ENCODE assay signal across 25 cellular contexts in the genomic region with DNA sequence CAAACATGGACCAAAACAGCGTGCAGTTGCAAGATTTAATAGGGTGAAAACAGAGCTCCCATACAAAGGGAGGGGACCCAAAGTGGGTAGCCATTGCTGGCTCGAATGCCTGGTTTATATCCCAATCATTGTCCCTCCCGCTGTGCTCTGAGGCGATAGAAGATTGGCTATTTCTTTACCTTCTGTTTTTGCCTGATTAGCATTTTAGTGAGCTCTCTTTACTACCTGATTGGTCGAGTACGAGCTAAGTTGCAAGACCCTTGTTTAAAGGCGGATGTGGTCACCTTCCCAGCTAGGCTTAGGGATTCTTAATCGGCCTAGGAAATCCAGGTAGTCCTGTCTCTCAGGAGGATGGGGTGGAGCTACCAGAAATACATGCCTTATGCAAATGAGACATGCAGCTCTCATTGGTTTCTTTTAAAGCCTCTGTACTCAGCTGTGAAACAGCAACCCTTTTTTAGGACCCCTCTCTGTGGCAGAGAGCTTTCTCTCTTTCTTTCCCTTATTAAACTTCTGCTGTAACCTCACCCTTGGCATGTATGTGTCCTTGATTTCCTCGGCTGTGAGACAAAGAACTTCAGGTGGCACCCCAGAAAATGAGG.
"Had no signal": no experiment of that assay in that cellular context is flagged by ENCODE, and none has a peak within 500 bp of the region (broad histone marks: within the 10 kb centered on the region; RNA-seq: fewer than 3 reads in every experiment).

No MANE protein-coding gene starts in this region.

- H3K4me1 ChIP-seq: colonic mucosa, esophagus muscularis mucosa, gastrocnemius medialis, gastroesophageal sphincter, heart left ventricle, heart right ventricle had no signal

- H3K4me3 ChIP-seq: colonic mucosa, coronary artery, dorsolateral prefrontal cortex, esophagus muscularis mucosa, esophagus squamous epithelium, gastrocnemius medialis, gastroesophageal sphincter, heart left ventricle, heart right ventricle had no signal

- H3K27ac ChIP-seq: colonic mucosa, coronary artery, dorsolateral prefrontal cortex, epithelial cell of prostate, esophagus muscularis mucosa, esophagus squamous epithelium, foreskin keratinocyte, gastrocnemius medialis, gastroesophageal sphincter, heart left ventricle, heart right ventricle had no signal

- H3K36me3 ChIP-seq: colonic mucosa, esophagus muscularis mucosa, esophagus squamous epithelium, gastrocnemius medialis, gastroesophageal sphincter, heart left ventricle, heart right ventricle had no signal

- DNase-seq: colonic mucosa; cortex of kidney; dorsolateral prefrontal cortex; effector CD4-positive, alpha-beta T cell; effector CD8-positive, alpha-beta T cell; effector memory CD4-positive, alpha-beta T cell; effector memory CD8-positive, alpha-beta T cell; endodermal cell; erythroblast; esophagus squamous epithelium; foreskin melanocyte; gastrocnemius medialis; glutamatergic neuron; head of caudate nucleus; heart left ventricle; heart right ventricle had no signal

- H3K27me3 ChIP-seq: colonic mucosa, dorsolateral prefrontal cortex, esophagus squamous epithelium, foreskin keratinocyte, gastrocnemius medialis, heart left ventricle, heart right ventricle had no signal

- H3K9me3 ChIP-seq: colonic mucosa, gastrocnemius medialis had no signal

- FAIRE-seq: colon, endometrium, frontal cortex had no signal

- ATAC-seq: effector memory CD8-positive, alpha-beta T cell; esophagus mucosa; gastrocnemius medialis; gastroesophageal sphincter; heart left ventricle; heart right ventricle had no signal
